17 cellular contexts compared by ENCODE assay signal in genomic region chr10:24215193-24215592, GRCh38. TPM values are rescaled to one million over a fixed set of nuclear protein-coding genes. Genes with fewer than 3 reads are reported as not detected.
A peak's percentile ranks its signal among the peaks of the same experiment; 100 is the strongest.
DNase-seq lines count a peak whose midpoint lies in the region; ATAC-seq, FAIRE-seq and TF ChIP-seq lines count a peak whose summit lies in the region.
"Had no signal": no experiment of that assay in that cellular context is flagged by ENCODE, and none has a peak within 500 bp of the region (broad histone marks: within the 10 kb centered on the region; RNA-seq: fewer than 3 reads in every experiment).

No MANE protein-coding gene starts in this region.

- H3K27me3 ChIP-seq in A673 (replicated peaks; ENCODE audit: insufficient read depth, low read depth, low read length, poor library complexity) (no peaks in the 10 kb centered on the region), hepatocyte (no peaks in the 10 kb centered on the region), pancreas (no peaks in the 10 kb centered on the region), BE2C (no peaks in the 10 kb centered on the region)

- peaks cover 4% of the 10 kb centered on the region for H3K4me1 Mint-ChIP-seq in activated CD4-positive, alpha-beta memory T cell treated with anti-CD3 and anti-CD28 coated beads for 36 hours (ENCODE audit: low read depth)
- H3K4me1 Mint-ChIP-seq: CD8-positive, alpha-beta memory T cell; IgD-negative memory B cell had no signal

- H3K9me3 ChIP-seq in A673 (ENCODE audit: low read depth, low read length, poor library complexity, severe bottlenecking): no peaks in the 10 kb centered on the region
- no peaks in the 10 kb centered on the region for H3K9me3 ChIP-seq in hepatocyte (ENCODE audit: low read depth)
- H3K9me3 ChIP-seq in pancreas: no peaks in the 10 kb centered on the region
- H3K9me3 ChIP-seq in BE2C: no peaks in the 10 kb centered on the region
- H3K9me3 ChIP-seq: A549 had no signal

- no peaks in the 10 kb centered on the region for H3K36me3 Mint-ChIP-seq in activated CD4-positive, alpha-beta memory T cell treated with anti-CD3 and anti-CD28 coated beads for 36 hours
- H3K36me3 Mint-ChIP-seq: CD8-positive, alpha-beta memory T cell; IgD-negative memory B cell had no signal

- H3K9me2 ChIP-seq in hepatocyte (replicated peaks; ENCODE audit: insufficient read depth): no peaks in the 10 kb centered on the region

- H4K20me1 ChIP-seq in hepatocyte (ENCODE audit: insufficient read depth, poor library complexity, severe bottlenecking): no peaks in the 10 kb centered on the region

- ATAC-seq in pancreas: peak; percentile 35 to 65 (median 60)
- no peak for ATAC-seq in HG02642 (IDR thresholded peaks at IDR 0.05; ENCODE audit: poor library complexity, unreplicated experiment)
- ATAC-seq: A549, PC-3 had no signal

- H3K27ac ChIP-seq in A673 (ENCODE audit: low read depth, low read length, poor library complexity, severe bottlenecking) (peak overlapping the region; percentile 23), coronary artery (peak overlapping the region in 1 of 2 donors; percentile 73), hepatocyte (peak overlapping the region; percentile 71), pancreas (peak overlapping the region; percentile 13 to 59 (median 39))
- H3K27ac ChIP-seq: A549, epithelial cell of prostate had no signal

- H3K4me1 ChIP-seq in A673 (ENCODE audit: insufficient read depth, low read length, poor library complexity, severe bottlenecking) (peaks cover 14% of the 10 kb centered on the region), hepatocyte (ENCODE audit: insufficient read depth) (peaks cover 30% of the 10 kb centered on the region), pancreas (peaks cover 8 to 12% (median 12%) of the 10 kb centered on the region in 3 donors), BE2C (no peaks in the 10 kb centered on the region)

- TF ChIP-seq CTCF in A673 (conservative IDR thresholded peaks at IDR 0.05; ENCODE audit: low read depth, low read length) (no peak), coronary artery (IDR thresholded peaks at IDR 0.05) (no peak), hepatocyte (IDR thresholded peaks at IDR 0.05; ENCODE audit: poor library complexity) (no peak), pancreas (IDR thresholded peaks at IDR 0.05) (no peak), BE2C (IDR thresholded peaks at IDR 0.05; ENCODE audit: low read depth, low read length) (no peak)

- H3K4me2 ChIP-seq in hepatocyte: peak overlapping the region; percentile 63
- H3K4me2 ChIP-seq: A549 had no signal

- H3K36me3 ChIP-seq in A673 (ENCODE audit: insufficient read depth, low read length, poor library complexity, severe bottlenecking) (peaks cover 9% of the 10 kb centered on the region), hepatocyte (replicated peaks; ENCODE audit: insufficient read depth, low read depth) (no peaks in the 10 kb centered on the region), pancreas (no peaks in the 10 kb centered on the region), BE2C (no peaks in the 10 kb centered on the region)

- peaks cover 24% of the 10 kb centered on the region for H3K27me3 Mint-ChIP-seq in activated CD4-positive, alpha-beta memory T cell treated with anti-CD3 and anti-CD28 coated beads for 36 hours

- intact Hi-C loops in A673 (cut with micrococcal nuclease; ENCODE audit: unreplicated experiment): no loop called here
- intact Hi-C loops in pancreas (cut with DNase I): loop anchor here in 1 of 3 donors (10.0 kb wide), 1 partner anchor 140 kb away; no protein-coding TSS in a partner anchor
- intact Hi-C loops in activated CD4-positive, alpha-beta memory T cell treated with anti-CD3 and anti-CD28 coated beads for 36 hours (cut with micrococcal nuclease): no loop called here

- no peak overlapping the region for H3K4me3 Mint-ChIP-seq in activated CD4-positive, alpha-beta memory T cell treated with anti-CD3 and anti-CD28 coated beads for 36 hours
- H3K4me3 Mint-ChIP-seq: CD8-positive, alpha-beta memory T cell; IgD-negative memory B cell had no signal

- no peak for FAIRE-seq in pancreas (lab: Jason Lieb, UNC)
- FAIRE-seq: A549 had no signal

- no peak overlapping the region for H2AFZ ChIP-seq in hepatocyte

- POLR2A ChIA-PET in A673 (lab: Charles Lee; ENCODE audit: low non-redundant PET): no interaction called here
- POLR2A ChIA-PET in activated CD4-positive, alpha-beta memory T cell treated with anti-CD3 and anti-CD28 coated beads for 36 hours (lab: Charles Lee): no interaction called here

- H3K79me2 ChIP-seq in hepatocyte: peaks cover 82% of the 10 kb centered on the region

- no peaks in the 10 kb centered on the region for H3K9me3 Mint-ChIP-seq in activated CD4-positive, alpha-beta memory T cell treated with anti-CD3 and anti-CD28 coated beads for 36 hours

- BruUV-seq in A673 (replicated peaks; lab: Mats Ljungman, UMichigan): no TSS peak

- H3K27ac Mint-ChIP-seq in activated CD4-positive, alpha-beta memory T cell treated with anti-CD3 and anti-CD28 coated beads for 36 hours: no peak overlapping the region
- H3K27ac Mint-ChIP-seq: CD8-positive, alpha-beta memory T cell; IgD-negative memory B cell had no signal

- CTCF ChIA-PET in A673 (lab: Charles Lee): no interaction called here
- CTCF ChIA-PET in activated CD4-positive, alpha-beta memory T cell treated with anti-CD3 and anti-CD28 coated beads for 36 hours (lab: Charles Lee): interaction anchor here (0.6 kb wide), 1 partner anchor 55 kb away, joined by 3 read pairs; no protein-coding TSS in a partner anchor

- DNase-seq in A673 (ENCODE audit: low spot score) (no peak), coronary artery (ENCODE audit: low spot score) (no peak), hepatocyte (ENCODE audit: low spot score) (peak; percentile 51), pancreas (no peak), NCI-H69 (lab: John Stamatoyannopoulos, UW) (no peak), BE2C (no peak)
- no peak for DNase-seq in activated CD4-positive, alpha-beta memory T cell treated with anti-CD3 and anti-CD28 coated beads for 36 hours
- DNase-seq: activated naive CD4-positive, alpha-beta T cell; CD8-positive, alpha-beta memory T cell; central memory CD4-positive, alpha-beta T cell; NCI-H1092 treated with DMSO at 0.1 percent for 48 hours; NCI-H510A; PC-3 had no signal

- H3K4me3 ChIP-seq in A673 (ENCODE audit: low read depth, low read length, poor library complexity, severe bottlenecking): no peak overlapping the region
- H3K4me3 ChIP-seq in coronary artery: peak overlapping the region; percentile 10
- H3K4me3 ChIP-seq in hepatocyte: no peak overlapping the region
- no peak overlapping the region for H3K4me3 ChIP-seq in pancreas
- H3K4me3 ChIP-seq in BE2C (ENCODE audit: low read depth, low read length): no peak overlapping the region
- H3K4me3 ChIP-seq: A549 had no signal

- 51% methylated on average over 4 of the region's 4 CpGs for WGBS in hepatocyte (ENCODE audit: low lambda C conversion rate, missing lambda C conversion rate)
- WGBS in pancreas, 2 donors: 27 to 28% methylated on average over 4 of the region's 4 CpGs

RNA-seq across cellular contexts. Expression of gene KIAA1217, which starts 6.3 kb away (rescaled TPM):
- 76.2 and 94.1 TPM in 2 replicates for total RNA-seq in A673 (2021)
- 20.1 and 33.2 TPM in 2 replicates for total RNA-seq in hepatocyte
- polyA plus RNA-seq in hepatocyte: 31.6 and 36.7 TPM in 2 replicates
- total RNA-seq in pancreas: 10 to 100 TPM; 15.0 to 36.7 (median 24.3) TPM
- polyA plus RNA-seq in pancreas: 10 to 100 TPM; 11.9 to 13.5 TPM
- 1 to 10 TPM in 1 of 2 experiments, under 1 TPM in 1; 0.31 to 1.1 TPM for total RNA-seq in activated CD4-positive, alpha-beta memory T cell treated with anti-CD3 and anti-CD28 coated beads for 36 hours
- polyA plus RNA-seq in BE2C (2012; ENCODE audit: insufficient read depth, insufficient read length, low read depth): 0.43 TPM
- polyA plus RNA-seq: CD8-positive, alpha-beta memory T cell; IgD-negative memory B cell had no signal
